ENCODE assay signal across 1 cellular context in the genomic region with DNA sequence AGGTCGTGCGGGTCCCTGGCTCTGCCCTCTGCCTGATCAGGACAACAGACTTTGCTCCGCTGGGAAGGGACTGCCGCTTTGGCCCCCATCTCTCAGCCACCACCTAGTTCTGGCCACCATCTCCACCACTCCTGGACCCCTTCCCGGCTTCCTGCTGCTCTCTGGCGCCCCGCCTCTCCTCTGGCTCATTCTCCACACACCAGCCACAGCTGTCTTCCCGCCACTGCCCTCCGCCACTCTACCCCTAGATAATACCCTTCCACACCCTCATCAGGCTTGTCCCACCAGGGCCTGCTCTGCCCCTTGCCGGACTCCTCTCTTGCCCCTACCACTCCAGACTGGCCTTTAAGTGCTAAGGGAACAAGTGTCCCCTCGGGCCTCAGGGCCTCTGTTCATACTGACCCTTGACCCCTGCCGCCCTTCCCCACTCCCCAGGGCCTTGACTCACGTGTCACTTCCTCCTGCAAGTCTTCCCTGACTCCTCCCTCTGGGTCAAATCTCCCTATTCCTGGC.
TF ChIP-seq lines count a peak whose summit lies in the region.

No MANE protein-coding gene starts in this region.

TF ChIP-seq in HepG2, 621 proteins besides CTCF, POLR2A, EP300 and RAD21 (continued from another document and continues in another):
- TF ChIP-seq, protein P1, sequence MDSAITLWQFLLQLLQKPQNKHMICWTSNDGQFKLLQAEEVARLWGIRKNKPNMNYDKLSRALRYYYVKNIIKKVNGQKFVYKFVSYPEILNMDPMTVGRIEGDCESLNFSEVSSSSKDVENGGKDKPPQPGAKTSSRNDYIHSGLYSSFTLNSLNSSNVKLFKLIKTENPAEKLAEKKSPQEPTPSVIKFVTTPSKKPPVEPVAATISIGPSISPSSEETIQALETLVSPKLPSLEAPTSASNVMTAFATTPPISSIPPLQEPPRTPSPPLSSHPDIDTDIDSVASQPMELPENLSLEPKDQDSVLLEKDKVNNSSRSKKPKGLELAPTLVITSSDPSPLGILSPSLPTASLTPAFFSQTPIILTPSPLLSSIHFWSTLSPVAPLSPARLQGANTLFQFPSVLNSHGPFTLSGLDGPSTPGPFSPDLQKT (CRISPR knock-in tag; IDR thresholded peaks at IDR 0.05; ENCODE audit: borderline replicate concordance), result no peak
- TF ChIP-seq SPEN (CRISPR knock-in tag; IDR thresholded peaks at IDR 0.05; ENCODE audit: low read depth), result no peak
- TF ChIP-seq FOXK1 (CRISPR knock-in tag; IDR thresholded peaks at IDR 0.05; ENCODE audit: borderline replicate concordance, low read depth), result no peak
- TF ChIP-seq SAP130 (CRISPR knock-in tag; IDR thresholded peaks at IDR 0.05; ENCODE audit: low read depth), result 0 out of 2 replicates have a peak, but pooled peaks have one; percentile 24
- TF ChIP-seq TEAD2 (CRISPR knock-in tag; IDR thresholded peaks at IDR 0.05), result no peak
- no peak for TF ChIP-seq POLR2AphosphoS2 (IDR thresholded peaks at IDR 0.05; ENCODE audit: low read depth, low read length)
- TF ChIP-seq ZNF138 (CRISPR knock-in tag; IDR thresholded peaks at IDR 0.05; ENCODE audit: low read depth), result no peak
- TF ChIP-seq JARID2 (CRISPR knock-in tag; IDR thresholded peaks at IDR 0.05; ENCODE audit: insufficient replicate concordance), result no peak
- TF ChIP-seq TBX2 (CRISPR knock-in tag; IDR thresholded peaks at IDR 0.05; ENCODE audit: borderline replicate concordance), result no peak
- 0 out of 2 replicates have a peak, but pooled peaks have one; percentile 30 for TF ChIP-seq ZNF350 (CRISPR knock-in tag; IDR thresholded peaks at IDR 0.05; ENCODE audit: borderline replicate concordance, low read depth)
- no peak for TF ChIP-seq CREB3 (CRISPR knock-in tag; IDR thresholded peaks at IDR 0.05)
- TF ChIP-seq NFE2L1 (CRISPR knock-in tag; IDR thresholded peaks at IDR 0.05; ENCODE audit: borderline replicate concordance), result no peak
- TF ChIP-seq MXD3 (CRISPR knock-in tag; IDR thresholded peaks at IDR 0.05), result no peak
- TF ChIP-seq ZNF687 (CRISPR knock-in tag; IDR thresholded peaks at IDR 0.05), result peak; percentile 70
- TF ChIP-seq ASH2L (IDR thresholded peaks at IDR 0.05; ENCODE audit: insufficient read length, low read depth, low read length), result no peak
- TF ChIP-seq BHLHE40 (IDR thresholded peaks at IDR 0.05; ENCODE audit: low read length), result peak; percentile 46; the same call in 1 of the 2 replicates
- no peak for TF ChIP-seq KLF11 (CRISPR knock-in tag; IDR thresholded peaks at IDR 0.05)
- no peak for TF ChIP-seq AGO1 (IDR thresholded peaks at IDR 0.05; ENCODE audit: low read depth, low read length, poor library complexity, severe bottlenecking)
- no peak for TF ChIP-seq ZNF367 (CRISPR knock-in tag; IDR thresholded peaks at IDR 0.05; ENCODE audit: borderline replicate concordance)
- TF ChIP-seq, protein P2, sequence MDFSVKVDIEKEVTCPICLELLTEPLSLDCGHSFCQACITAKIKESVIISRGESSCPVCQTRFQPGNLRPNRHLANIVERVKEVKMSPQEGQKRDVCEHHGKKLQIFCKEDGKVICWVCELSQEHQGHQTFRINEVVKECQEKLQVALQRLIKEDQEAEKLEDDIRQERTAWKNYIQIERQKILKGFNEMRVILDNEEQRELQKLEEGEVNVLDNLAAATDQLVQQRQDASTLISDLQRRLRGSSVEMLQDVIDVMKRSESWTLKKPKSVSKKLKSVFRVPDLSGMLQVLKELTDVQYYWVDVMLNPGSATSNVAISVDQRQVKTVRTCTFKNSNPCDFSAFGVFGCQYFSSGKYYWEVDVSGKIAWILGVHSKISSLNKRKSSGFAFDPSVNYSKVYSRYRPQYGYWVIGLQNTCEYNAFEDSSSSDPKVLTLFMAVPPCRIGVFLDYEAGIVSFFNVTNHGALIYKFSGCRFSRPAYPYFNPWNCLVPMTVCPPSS (IDR thresholded peaks at IDR 0.05), result no peak
- no peak for TF ChIP-seq HCFC1 (IDR thresholded peaks at IDR 0.05; ENCODE audit: low read depth, low read length)
- no peak for TF ChIP-seq FUBP1 (CRISPR knock-in tag; IDR thresholded peaks at IDR 0.05; ENCODE audit: borderline replicate concordance)
- TF ChIP-seq ZNF740 (CRISPR knock-in tag; IDR thresholded peaks at IDR 0.05), result no peak
- TF ChIP-seq ZNF563 (CRISPR knock-in tag; IDR thresholded peaks at IDR 0.05), result no peak
- TF ChIP-seq HNRNPK (IDR thresholded peaks at IDR 0.05; ENCODE audit: low read depth, low read length, poor library complexity, severe bottlenecking), result no peak
- TF ChIP-seq, protein P3, sequence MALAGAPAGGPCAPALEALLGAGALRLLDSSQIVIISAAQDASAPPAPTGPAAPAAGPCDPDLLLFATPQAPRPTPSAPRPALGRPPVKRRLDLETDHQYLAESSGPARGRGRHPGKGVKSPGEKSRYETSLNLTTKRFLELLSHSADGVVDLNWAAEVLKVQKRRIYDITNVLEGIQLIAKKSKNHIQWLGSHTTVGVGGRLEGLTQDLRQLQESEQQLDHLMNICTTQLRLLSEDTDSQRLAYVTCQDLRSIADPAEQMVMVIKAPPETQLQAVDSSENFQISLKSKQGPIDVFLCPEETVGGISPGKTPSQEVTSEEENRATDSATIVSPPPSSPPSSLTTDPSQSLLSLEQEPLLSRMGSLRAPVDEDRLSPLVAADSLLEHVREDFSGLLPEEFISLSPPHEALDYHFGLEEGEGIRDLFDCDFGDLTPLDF (CRISPR knock-in tag; IDR thresholded peaks at IDR 0.05), result no peak
- no peak for TF ChIP-seq ZNF577 (CRISPR knock-in tag; IDR thresholded peaks at IDR 0.05; ENCODE audit: borderline replicate concordance, low read depth)
- TF ChIP-seq GZF1 (CRISPR knock-in tag; IDR thresholded peaks at IDR 0.05), result no peak
- TF ChIP-seq KLF15 (CRISPR knock-in tag; IDR thresholded peaks at IDR 0.05; ENCODE audit: borderline replicate concordance), result no peak
- TF ChIP-seq SMAD3 (CRISPR knock-in tag; IDR thresholded peaks at IDR 0.05), result no peak
- TF ChIP-seq ZNF10 (CRISPR knock-in tag; IDR thresholded peaks at IDR 0.05; ENCODE audit: borderline replicate concordance, low read depth), result no peak
- TF ChIP-seq ZNF589 (CRISPR knock-in tag; conservative IDR thresholded peaks at IDR 0.05), result no peak
- TF ChIP-seq, protein P4, sequence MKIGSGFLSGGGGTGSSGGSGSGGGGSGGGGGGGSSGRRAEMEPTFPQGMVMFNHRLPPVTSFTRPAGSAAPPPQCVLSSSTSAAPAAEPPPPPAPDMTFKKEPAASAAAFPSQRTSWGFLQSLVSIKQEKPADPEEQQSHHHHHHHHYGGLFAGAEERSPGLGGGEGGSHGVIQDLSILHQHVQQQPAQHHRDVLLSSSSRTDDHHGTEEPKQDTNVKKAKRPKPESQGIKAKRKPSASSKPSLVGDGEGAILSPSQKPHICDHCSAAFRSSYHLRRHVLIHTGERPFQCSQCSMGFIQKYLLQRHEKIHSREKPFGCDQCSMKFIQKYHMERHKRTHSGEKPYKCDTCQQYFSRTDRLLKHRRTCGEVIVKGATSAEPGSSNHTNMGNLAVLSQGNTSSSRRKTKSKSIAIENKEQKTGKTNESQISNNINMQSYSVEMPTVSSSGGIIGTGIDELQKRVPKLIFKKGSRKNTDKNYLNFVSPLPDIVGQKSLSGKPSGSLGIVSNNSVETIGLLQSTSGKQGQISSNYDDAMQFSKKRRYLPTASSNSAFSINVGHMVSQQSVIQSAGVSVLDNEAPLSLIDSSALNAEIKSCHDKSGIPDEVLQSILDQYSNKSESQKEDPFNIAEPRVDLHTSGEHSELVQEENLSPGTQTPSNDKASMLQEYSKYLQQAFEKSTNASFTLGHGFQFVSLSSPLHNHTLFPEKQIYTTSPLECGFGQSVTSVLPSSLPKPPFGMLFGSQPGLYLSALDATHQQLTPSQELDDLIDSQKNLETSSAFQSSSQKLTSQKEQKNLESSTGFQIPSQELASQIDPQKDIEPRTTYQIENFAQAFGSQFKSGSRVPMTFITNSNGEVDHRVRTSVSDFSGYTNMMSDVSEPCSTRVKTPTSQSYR (CRISPR knock-in tag; IDR thresholded peaks at IDR 0.05; ENCODE audit: borderline replicate concordance), result no peak
- peak; percentile 54; the same call in 1 of the 2 replicates for TF ChIP-seq ZNF263 (CRISPR knock-in tag; IDR thresholded peaks at IDR 0.05)
- no peak for TF ChIP-seq ZNF562 (CRISPR knock-in tag; IDR thresholded peaks at IDR 0.05; ENCODE audit: borderline replicate concordance)
- TF ChIP-seq ISL2 (CRISPR knock-in tag; IDR thresholded peaks at IDR 0.05), result no peak
- TF ChIP-seq HOXA3 (CRISPR knock-in tag; IDR thresholded peaks at IDR 0.05), result peak; percentile 25; the same call in 1 of the 2 replicates
- TF ChIP-seq KAT8 (CRISPR knock-in tag; IDR thresholded peaks at IDR 0.05), result no peak
- TF ChIP-seq ZFP36L2 (CRISPR knock-in tag; IDR thresholded peaks at IDR 0.05), result no peak
- TF ChIP-seq TAF1 (CRISPR knock-in tag; IDR thresholded peaks at IDR 0.05), result no peak
- TF ChIP-seq ZNF225 (CRISPR knock-in tag; IDR thresholded peaks at IDR 0.05), result 0 out of 2 replicates have a peak, but pooled peaks have one; percentile 60
- TF ChIP-seq ERF (CRISPR knock-in tag; IDR thresholded peaks at IDR 0.05), result no peak
- TF ChIP-seq ZMAT3 (CRISPR knock-in tag; conservative IDR thresholded peaks at IDR 0.05), result no peak
- TF ChIP-seq, protein P5, sequence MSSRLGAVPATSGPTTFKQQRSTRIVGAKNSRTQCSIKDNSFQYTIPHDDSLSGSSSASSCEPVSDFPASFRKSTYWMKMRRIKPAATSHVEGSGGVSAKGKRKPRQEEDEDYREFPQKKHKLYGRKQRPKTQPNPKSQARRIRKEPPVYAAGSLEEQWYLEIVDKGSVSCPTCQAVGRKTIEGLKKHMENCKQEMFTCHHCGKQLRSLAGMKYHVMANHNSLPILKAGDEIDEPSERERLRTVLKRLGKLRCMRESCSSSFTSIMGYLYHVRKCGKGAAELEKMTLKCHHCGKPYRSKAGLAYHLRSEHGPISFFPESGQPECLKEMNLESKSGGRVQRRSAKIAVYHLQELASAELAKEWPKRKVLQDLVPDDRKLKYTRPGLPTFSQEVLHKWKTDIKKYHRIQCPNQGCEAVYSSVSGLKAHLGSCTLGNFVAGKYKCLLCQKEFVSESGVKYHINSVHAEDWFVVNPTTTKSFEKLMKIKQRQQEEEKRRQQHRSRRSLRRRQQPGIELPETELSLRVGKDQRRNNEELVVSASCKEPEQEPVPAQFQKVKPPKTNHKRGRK (CRISPR knock-in tag; IDR thresholded peaks at IDR 0.05), result no peak
- TF ChIP-seq BORCS8-MEF2B (CRISPR knock-in tag; IDR thresholded peaks at IDR 0.05), result no peak
- TF ChIP-seq CENPT (CRISPR knock-in tag; IDR thresholded peaks at IDR 0.05; ENCODE audit: low read depth), result no peak
- TF ChIP-seq AKAP8 (CRISPR knock-in tag; IDR thresholded peaks at IDR 0.05), result no peak
- no peak for TF ChIP-seq SNAI1 (CRISPR knock-in tag; IDR thresholded peaks at IDR 0.05; ENCODE audit: borderline replicate concordance)
- no peak for TF ChIP-seq MXI1 (IDR thresholded peaks at IDR 0.05; ENCODE audit: borderline replicate concordance, low read depth, low read length)
- no peak for TF ChIP-seq NFKBIZ (CRISPR knock-in tag; IDR thresholded peaks at IDR 0.05)
- 0 out of 2 replicates have a peak, but pooled peaks have one; percentile 24 for TF ChIP-seq GFI1 (CRISPR knock-in tag; IDR thresholded peaks at IDR 0.05; ENCODE audit: borderline replicate concordance)
